ENCODE assay signal across 10 cellular contexts in genomic region chr1:207827488-207827830, GRCh38.
DNase-seq lines count a peak whose midpoint lies in the region; ATAC-seq and TF ChIP-seq lines count a peak whose summit lies in the region.
"Had no signal": no experiment of that assay in that cellular context is flagged by ENCODE, and none has a peak within 500 bp of the region (broad histone marks: within the 10 kb centered on the region; RNA-seq: fewer than 3 reads in every experiment).

No MANE protein-coding gene starts in this region.

- H4K20me1 ChIP-seq in mammary epithelial cell (ENCODE audit: insufficient read depth, low read length) (no peaks in the 10 kb centered on the region), GM23248 (ENCODE audit: insufficient read depth) (no peaks in the 10 kb centered on the region)

- intact Hi-C loops in MCF 10A (cut with micrococcal nuclease) (no loop called here), mammary epithelial cell (cut with micrococcal nuclease) (no loop called here), upper lobe of right lung (cut with DNase I) (loop anchor here (10.0 kb wide), 1 partner anchor 137 kb away; no protein-coding TSS in a partner anchor), aorta (cut with DNase I) (loop anchor here in 1 of 2 donors (10.0 kb wide), 1 partner anchor 137 kb away; no protein-coding TSS in a partner anchor)

- DNase-seq in MCF 10A (ENCODE audit: unreplicated experiment) (no peak), mammary epithelial cell (no peak), upper lobe of right lung (peak; percentile 37), aorta (no peak), GM23248 (no peak), COLO829 (ENCODE audit: low spot score) (no peak)
- no peak for DNase-seq in central memory CD8-positive, alpha-beta T cell (ENCODE audit: low spot score in 2 of 2)
- DNase-seq: foreskin melanocyte; stimulated activated CD4-positive, alpha-beta T cell treated with anti-CD3 and anti-CD28 coated beads, Interleukin-2, amount 100 ng/mL, for 24 hours had no signal

- H3K27ac ChIP-seq in mammary epithelial cell (ENCODE audit: insufficient read depth, low read depth, low read length) (no peak overlapping the region), muscle layer of duodenum (ENCODE audit: low read length) (peak overlapping the region; percentile 99), upper lobe of right lung (peak overlapping the region; percentile 98), aorta (ENCODE audit: low read depth in 1 of 2, low read length in 2 of 2) (no peak overlapping the region), GM23248 (no peak overlapping the region)

- H3K9me3 ChIP-seq in mammary epithelial cell (replicated peaks; ENCODE audit: insufficient read depth, low read length), result no peaks in the 10 kb centered on the region
- H3K9me3 ChIP-seq in muscle layer of duodenum (ENCODE audit: control insufficient read depth in 1 of 2, low read length in 2 of 2), result no peaks in the 10 kb centered on the region
- H3K9me3 ChIP-seq in upper lobe of right lung, result no peaks in the 10 kb centered on the region
- H3K9me3 ChIP-seq in aorta (ENCODE audit: control insufficient read depth, low read length), result no peaks in the 10 kb centered on the region
- H3K9me3 ChIP-seq in GM23248 (ENCODE audit: low read depth), result no peaks in the 10 kb centered on the region

- H3F3A ChIP-seq in GM23248 (ENCODE audit: insufficient read depth), result peaks cover 14% of the 10 kb centered on the region; the same call in 1 of the 2 replicates

- H3K79me2 ChIP-seq in mammary epithelial cell (ENCODE audit: insufficient read depth, low read length), result peaks cover 92% of the 10 kb centered on the region
- peaks cover 3% of the 10 kb centered on the region; the same call in 1 of the 2 replicates for H3K79me2 ChIP-seq in GM23248 (ENCODE audit: insufficient read depth)

- H3K36me3 ChIP-seq in mammary epithelial cell (ENCODE audit: insufficient read depth, low read length) (peaks cover 5% of the 10 kb centered on the region), muscle layer of duodenum (ENCODE audit: control insufficient read depth in 1 of 2, insufficient read depth in 2 of 2, low read length in 2 of 2) (peaks cover 0 to 8% of the 10 kb centered on the region in 2 donors), upper lobe of right lung (no peaks in the 10 kb centered on the region), aorta (ENCODE audit: control insufficient read depth in 1 of 2, insufficient read depth in 2 of 2, low read length in 1 of 2) (no peaks in the 10 kb centered on the region), GM23248 (ENCODE audit: low read depth) (no peaks in the 10 kb centered on the region)

- BruUV-seq in MCF 10A (replicated peaks; lab: Mats Ljungman, UMichigan) (no TSS peak), mammary epithelial cell (replicated peaks; lab: Mats Ljungman, UMichigan) (no TSS peak)

- no peak for TF ChIP-seq CTCF in MCF 10A (IDR thresholded peaks at IDR 0.05; ENCODE audit: unreplicated experiment)
- no peak for TF ChIP-seq CTCF in mammary epithelial cell (conservative IDR thresholded peaks at IDR 0.05 in 1 of 2, IDR thresholded peaks at IDR 0.05 in 1 of 2; ENCODE audit: extremely low read depth in 1 of 2, insufficient read depth in 1 of 2, low read depth in 1 of 2, low read length in 2 of 2)
- TF ChIP-seq CTCF in upper lobe of right lung (IDR thresholded peaks at IDR 0.05), result no peak

- H3K27me3 ChIP-seq in mammary epithelial cell (ENCODE audit: insufficient read depth, low read length) (no peaks in the 10 kb centered on the region), muscle layer of duodenum (ENCODE audit: low read depth, low read length) (no peaks in the 10 kb centered on the region), upper lobe of right lung (no peaks in the 10 kb centered on the region), aorta (ENCODE audit: control insufficient read depth in 1 of 2, insufficient read depth in 2 of 2, low read length in 1 of 2) (no peaks in the 10 kb centered on the region), GM23248 (replicated peaks; ENCODE audit: insufficient read depth) (no peaks in the 10 kb centered on the region)

- no peak for ATAC-seq in central memory CD8-positive, alpha-beta T cell (replicated peaks; ENCODE audit: extremely low read depth, poor library complexity, severe bottlenecking)
- ATAC-seq in upper lobe of right lung (no peak), aorta (ENCODE audit: low FRiP score) (no peak)

- peak overlapping the region; percentile 96 for H3K27ac Mint-ChIP-seq in MCF 10A (ENCODE audit: low read depth, unreplicated experiment)
- H3K27ac Mint-ChIP-seq in central memory CD8-positive, alpha-beta T cell (ENCODE audit: low read depth), result peak overlapping the region; percentile 99

- CTCF ChIA-PET in MCF 10A (lab: Yijun Ruan, JAX), result interaction anchor here (0.6 to 28.1 kb wide), 31 partner anchors 8 to 802 kb away, joined by 3 to 790 read pairs (median 5); no protein-coding TSS in a partner anchor
- CTCF ChIA-PET in mammary epithelial cell (lab: Charles Lee; ENCODE audit: low non-redundant PET), result no interaction called here

- no peak overlapping the region for H3K9ac ChIP-seq in mammary epithelial cell (ENCODE audit: insufficient read depth, low read length)
- no peak overlapping the region for H3K9ac ChIP-seq in GM23248

- H3K27me3 Mint-ChIP-seq in MCF 10A (ENCODE audit: insufficient read depth, unreplicated experiment), result no peaks in the 10 kb centered on the region
- H3K27me3 Mint-ChIP-seq in central memory CD8-positive, alpha-beta T cell, result peaks cover 10% of the 10 kb centered on the region

- H3K4me3 ChIP-seq in mammary epithelial cell (replicated peaks in 1 of 3; ENCODE audit: insufficient read depth in 1 of 3, low read depth in 2 of 3, low read length in 3 of 3) (no peak overlapping the region), muscle layer of duodenum (ENCODE audit: low read depth in 1 of 2, low read length in 2 of 2) (peak overlapping the region in 1 of 2 donors; percentile 55), upper lobe of right lung (no peak overlapping the region), aorta (ENCODE audit: low read length in 2 of 2) (no peak overlapping the region), GM23248 (no peak overlapping the region)

- POLR2A ChIA-PET in MCF 10A (lab: Yijun Ruan, JAX), result interaction anchor here (0.7 to 11.5 kb wide), 16 partner anchors 10 to 136 kb away, joined by 3 to 372 read pairs (median 4); partner anchors contain the start of gene CD46

- no peak overlapping the region for H3K4me3 Mint-ChIP-seq in MCF 10A (ENCODE audit: unreplicated experiment)
- no peak overlapping the region for H3K4me3 Mint-ChIP-seq in central memory CD8-positive, alpha-beta T cell

- H3K4me1 Mint-ChIP-seq in MCF 10A (ENCODE audit: insufficient read depth, unreplicated experiment), result peaks cover 84% of the 10 kb centered on the region
- H3K4me1 Mint-ChIP-seq in central memory CD8-positive, alpha-beta T cell, result peaks cover 78% of the 10 kb centered on the region

- peaks cover 22% of the 10 kb centered on the region for H3K4me1 ChIP-seq in mammary epithelial cell (ENCODE audit: insufficient read depth, low read length)
- H3K4me1 ChIP-seq in muscle layer of duodenum (ENCODE audit: control insufficient read depth in 1 of 2, insufficient read depth in 2 of 2, low read length in 2 of 2), result peaks cover 42 to 71% of the 10 kb centered on the region in 2 donors
- peaks cover 73% of the 10 kb centered on the region for H3K4me1 ChIP-seq in upper lobe of right lung
- peaks cover 0 to 3% of the 10 kb centered on the region in 2 donors for H3K4me1 ChIP-seq in aorta (ENCODE audit: control insufficient read depth in 1 of 2, insufficient read depth in 2 of 2, low read length in 2 of 2)
- H3K4me1 ChIP-seq in GM23248 (ENCODE audit: insufficient read depth), result peaks cover 9% of the 10 kb centered on the region

- in situ Hi-C loops in mammary epithelial cell (cut with MboI; ENCODE audit: low sequenced_read_pairs in 2 of 2) (loop anchor here in 1 of 2 donors (5.0 to 10.0 kb wide), 2 partner anchors 45 to 137 kb away; no protein-coding TSS in a partner anchor), GM23248 (cut with MboI) (loop anchor here (5.0 kb wide), 1 partner anchor 40 kb away; no protein-coding TSS in a partner anchor)

- no peaks in the 10 kb centered on the region for H3K9me2 ChIP-seq in GM23248 (ENCODE audit: insufficient read depth)

- H3K4me2 ChIP-seq in mammary epithelial cell (ENCODE audit: insufficient read depth, low read depth, low read length) (no peak overlapping the region), GM23248 (ENCODE audit: unreplicated experiment) (no peak overlapping the region)

- no peaks in the 10 kb centered on the region for H3K9me3 Mint-ChIP-seq in MCF 10A (ENCODE audit: unreplicated experiment)
- H3K9me3 Mint-ChIP-seq in central memory CD8-positive, alpha-beta T cell, result peaks cover 6% of the 10 kb centered on the region

- no peak overlapping the region for H2AFZ ChIP-seq in mammary epithelial cell (ENCODE audit: low read depth, low read length)
- no peak overlapping the region for H2AFZ ChIP-seq in GM23248

- dilution Hi-C loops in mammary epithelial cell (cut with HindIII; ENCODE audit: low sequenced_read_pairs), result no loop called here

- H3K36me3 Mint-ChIP-seq in MCF 10A (ENCODE audit: insufficient read depth, unreplicated experiment), result peaks cover 18% of the 10 kb centered on the region
- H3K36me3 Mint-ChIP-seq in central memory CD8-positive, alpha-beta T cell (ENCODE audit: insufficient read depth), result peaks cover 29% of the 10 kb centered on the region

- 68% methylated on average over 2 of the region's 2 CpGs for WGBS in mammary epithelial cell (ENCODE audit: low coverage, missing lambda C conversion rate)
- WGBS in aorta, 2 donors, result 89 to 96% methylated on average over 2 of the region's 2 CpGs
- 96 to 97% methylated on average over 2 of the region's 2 CpGs for WGBS in GM23248 (ENCODE audit: low coverage in 1 of 2, low lambda C conversion rate in 2 of 2, missing lambda C conversion rate in 2 of 2), 2 experiments

Comparison
In these comparisons a context has a peak if more than half of its experiments do, and no peak if none do; other contexts are left out.
1. H3K27ac ChIP-seq: peak in muscle layer of duodenum (single experiment) and upper lobe of right lung (single experiment); none in mammary epithelial cell (single experiment), aorta (0 of 2) and GM23248 (single experiment).